10 cellular contexts compared by ENCODE assay signal in the genomic region with DNA sequence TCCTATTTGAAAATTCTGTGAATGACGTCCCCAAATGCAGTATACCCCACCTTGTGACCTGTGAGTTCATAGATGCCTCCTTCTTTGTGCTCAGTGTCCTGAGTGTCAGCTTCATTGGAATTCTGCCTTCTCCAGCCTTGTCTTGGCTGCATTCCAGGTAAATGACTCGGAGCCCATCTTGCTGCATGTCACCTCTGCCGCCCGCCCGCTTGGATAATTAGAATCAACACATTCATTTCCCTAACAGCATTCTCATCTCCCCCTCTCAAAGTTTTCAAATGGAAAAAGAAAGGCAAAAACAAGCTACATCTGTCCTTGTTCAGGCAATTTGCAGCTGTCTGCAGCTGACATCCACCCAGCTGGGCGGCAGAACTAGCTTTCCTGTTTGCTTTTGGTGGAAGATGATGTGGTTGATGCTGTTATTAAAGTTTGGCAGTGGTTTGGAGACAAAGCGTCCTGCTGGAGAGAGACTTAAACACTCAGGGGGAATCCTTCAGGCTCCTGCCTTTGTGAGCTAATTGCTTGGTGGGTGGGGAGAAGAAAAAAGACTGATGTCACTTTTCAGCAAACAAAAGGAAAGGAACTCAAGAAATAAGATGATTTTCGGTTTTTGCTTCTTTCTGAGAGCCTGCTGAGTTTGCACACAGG.
DNase-seq lines count a peak whose midpoint lies in the region.
"Had no signal": no experiment of that assay in that cellular context is flagged by ENCODE, and none has a peak within 500 bp of the region (broad histone marks: within the 10 kb centered on the region; RNA-seq: fewer than 3 reads in every experiment).

No MANE protein-coding gene starts in this region.

- no peak overlapping the region for H3K4me3 ChIP-seq in NT2/D1 (ENCODE audit: insufficient read length, low read depth)
- H3K4me3 ChIP-seq: mucosa of descending colon, transverse colon had no signal

- H3K9me3 ChIP-seq in NT2/D1 (ENCODE audit: insufficient read depth, low read length): 0 out of 2 replicates have a peak, but pooled peaks cover 1% of the 10 kb centered on the region
- H3K9me3 ChIP-seq: mucosa of descending colon, transverse colon had no signal

- DNase-seq in DMS 273 treated with DMSO at 0.1 percent for 48 hours (lab: John Stamatoyannopoulos, UW) (peak; percentile 11), NCI-H146 (lab: John Stamatoyannopoulos, UW) (peak; percentile 68), NT2/D1 (ENCODE audit: low read depth, low spot score) (peak; percentile 59), medulla oblongata (ENCODE audit: extremely low spot score) (peak; percentile 3), MV-4-11 (lab: John Stamatoyannopoulos, UW) (no peak), NCI-H526 treated with DMSO at 0.1 percent for 48 hours (lab: John Stamatoyannopoulos, UW) (no peak)
- DNase-seq in stimulated activated CD4-positive, alpha-beta T cell treated with anti-CD3 and anti-CD28 coated beads, Interleukin-12 subunit alpha, Interleukin-12 subunit beta, amount 100 ng/mL, for 4 hours: no peak
- DNase-seq in activated T-helper 2 cell treated with anti-CD3 and anti-CD28 coated beads, Interferon-gamma antibody, Interleukin-2, Interleukin-4, amounts not matched to agents 10 μg/mL and 5 μg/mL and 100 μg/mL, durations not matched to agents 14 hours and 24 hours and 36 hours (ENCODE audit: low spot score): no peak
- DNase-seq: transverse colon had no signal

- no peaks in the 10 kb centered on the region for H3K4me1 ChIP-seq in NT2/D1 (ENCODE audit: insufficient read depth, insufficient read length)
- H3K4me1 ChIP-seq: transverse colon had no signal

- peak overlapping the region; percentile 16 for H3K9ac ChIP-seq in NT2/D1 (ENCODE audit: insufficient read length, low read depth)

- H3K4me1 Mint-ChIP-seq in activated T-helper 2 cell treated with anti-CD3 and anti-CD28 coated beads, Interferon-gamma antibody, Interleukin-2, Interleukin-4, amounts not matched to agents 10 μg/mL and 5 μg/mL and 100 μg/mL, durations not matched to agents 14 hours and 24 hours and 36 hours (ENCODE audit: low read depth): peaks cover 24% of the 10 kb centered on the region

- intact Hi-C loops in activated T-helper 2 cell treated with anti-CD3 and anti-CD28 coated beads, Interferon-gamma antibody, Interleukin-2, Interleukin-4, amounts not matched to agents 10 μg/mL and 5 μg/mL and 100 μg/mL, durations not matched to agents 14 hours and 24 hours and 36 hours (cut with micrococcal nuclease): no loop called here

- no peaks in the 10 kb centered on the region for H3K36me3 Mint-ChIP-seq in activated T-helper 2 cell treated with anti-CD3 and anti-CD28 coated beads, Interferon-gamma antibody, Interleukin-2, Interleukin-4, amounts not matched to agents 10 μg/mL and 5 μg/mL and 100 μg/mL, durations not matched to agents 14 hours and 24 hours and 36 hours (ENCODE audit: low read depth)

- H3K27ac Mint-ChIP-seq in activated T-helper 2 cell treated with anti-CD3 and anti-CD28 coated beads, Interferon-gamma antibody, Interleukin-2, Interleukin-4, amounts not matched to agents 10 μg/mL and 5 μg/mL and 100 μg/mL, durations not matched to agents 14 hours and 24 hours and 36 hours: no peak overlapping the region

- no peaks in the 10 kb centered on the region for H3K36me3 ChIP-seq in NT2/D1 (ENCODE audit: insufficient read depth, insufficient read length, low read length)
- H3K36me3 ChIP-seq: transverse colon had no signal

- no peak overlapping the region for H3K4me3 Mint-ChIP-seq in activated T-helper 2 cell treated with anti-CD3 and anti-CD28 coated beads, Interferon-gamma antibody, Interleukin-2, Interleukin-4, amounts not matched to agents 10 μg/mL and 5 μg/mL and 100 μg/mL, durations not matched to agents 14 hours and 24 hours and 36 hours (ENCODE audit: low read depth)

- no peaks in the 10 kb centered on the region for H3K9me3 Mint-ChIP-seq in activated T-helper 2 cell treated with anti-CD3 and anti-CD28 coated beads, Interferon-gamma antibody, Interleukin-2, Interleukin-4, amounts not matched to agents 10 μg/mL and 5 μg/mL and 100 μg/mL, durations not matched to agents 14 hours and 24 hours and 36 hours

- H3K27me3 Mint-ChIP-seq in activated T-helper 2 cell treated with anti-CD3 and anti-CD28 coated beads, Interferon-gamma antibody, Interleukin-2, Interleukin-4, amounts not matched to agents 10 μg/mL and 5 μg/mL and 100 μg/mL, durations not matched to agents 14 hours and 24 hours and 36 hours (ENCODE audit: low read depth): no peaks in the 10 kb centered on the region

- H3K27me3 ChIP-seq in NT2/D1 (ENCODE audit: insufficient read depth, insufficient read length): no peaks in the 10 kb centered on the region

Comparison
In these comparisons a context has a peak if more than half of its experiments do, and no peak if none do; other contexts are left out.
1. DNase-seq: peak in DMS 273 treated with DMSO at 0.1 percent for 48 hours (single experiment), NCI-H146 (single experiment), NT2/D1 (single experiment) and medulla oblongata (single experiment); none in MV-4-11 (single experiment), NCI-H526 treated with DMSO at 0.1 percent for 48 hours (single experiment), stimulated activated CD4-positive, alpha-beta T cell treated with anti-CD3 and anti-CD28 coated beads, Interleukin-12 subunit alpha, Interleukin-12 subunit beta, amount 100 ng/mL, for 4 hours (single experiment) and activated T-helper 2 cell treated with anti-CD3 and anti-CD28 coated beads, Interferon-gamma antibody, Interleukin-2, Interleukin-4, amounts not matched to agents 10 μg/mL and 5 μg/mL and 100 μg/mL, durations not matched to agents 14 hours and 24 hours and 36 hours (single experiment).